Comparison of ENCODE assay signal across 8 cellular contexts in the genomic region with DNA sequence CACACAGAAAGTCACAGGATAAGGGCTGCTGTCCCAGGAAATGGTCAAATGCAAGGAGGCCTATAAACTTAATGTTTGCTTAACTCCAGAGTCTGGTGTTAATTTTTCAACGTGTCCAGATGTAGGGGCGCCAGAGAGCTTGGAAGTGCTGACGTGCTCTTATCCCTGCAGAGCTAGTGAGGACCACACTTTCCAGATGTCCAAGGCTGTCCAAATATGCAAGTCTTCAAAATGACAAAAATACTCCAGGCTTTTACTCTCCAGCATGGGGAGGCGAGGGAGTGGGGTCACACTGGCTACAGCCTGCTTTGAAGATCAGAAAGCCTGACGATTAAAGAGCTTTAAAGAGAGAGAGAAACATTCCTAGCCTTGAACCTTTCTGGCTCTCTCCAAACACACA. TPM values are rescaled to one million over a fixed set of nuclear protein-coding genes. Genes with fewer than 3 reads are reported as not detected.
A peak's percentile ranks its signal among the peaks of the same experiment; 100 is the strongest.
DNase-seq lines count a peak whose midpoint lies in the region; ATAC-seq and TF ChIP-seq lines count a peak whose summit lies in the region.

No MANE protein-coding gene starts in this region.

- ATAC-seq in HG02973 (IDR thresholded peaks at IDR 0.05; ENCODE audit: unreplicated experiment): no peak

- no peak for DNase-seq in GM06990 (ENCODE audit: extremely low read depth, insufficient read length)
- peak; percentile 61 for DNase-seq in RPMI7951 (ENCODE audit: low read depth)
- peak; percentile 61 for DNase-seq in fibroblast of the aortic adventitia (ENCODE audit: low read depth)
- DNase-seq in renal cortical epithelial cell (ENCODE audit: low read depth): peak; percentile 62
- no peak for DNase-seq in stimulated activated CD4-positive, alpha-beta T cell treated with anti-CD3 and anti-CD28 coated beads, Interleukin-2, amount 100 ng/mL, for 48 hours
- no peak for DNase-seq in NCI-H446 treated with DMSO at 0.1 percent for 48 hours (lab: John Stamatoyannopoulos, UW)
- no peak for DNase-seq in posterior vena cava (ENCODE audit: low spot score)

- no peaks in the 10 kb centered on the region for H3K36me3 ChIP-seq in GM06990 (ENCODE audit: control insufficient read depth, insufficient read depth, low read length)

- TF ChIP-seq CTCF in GM06990 (IDR thresholded peaks at IDR 0.05; ENCODE audit: insufficient read depth, low read length, poor library complexity, severe bottlenecking) (peak; percentile 44), fibroblast of the aortic adventitia (IDR thresholded peaks at IDR 0.05; ENCODE audit: insufficient read depth, low read length) (peak; percentile 49)

- no peaks in the 10 kb centered on the region for H3K27me3 ChIP-seq in GM06990 (replicated peaks; ENCODE audit: control insufficient read depth, insufficient read depth, low read length)

- no peak overlapping the region for H3K4me3 ChIP-seq in GM06990 (replicated peaks; ENCODE audit: low read depth, low read length)
- H3K4me3 ChIP-seq in fibroblast of the aortic adventitia (ENCODE audit: low read depth, low read length): no peak overlapping the region

- intact Hi-C loops in posterior vena cava (cut with DNase I): loop anchor here (5.0 to 10.0 kb wide), 3 partner anchors 171 to 274 kb away; a partner anchor contains a TSS

RNA-seq across cellular contexts. Expression of a gene that starts 57.6 kb away (rescaled TPM):
- total RNA-seq in RPMI7951 (2014; rRNA removed; shearing (Covaris generic)): 0.10 and 0.12 TPM in 2 replicates
- total RNA-seq in fibroblast of the aortic adventitia (ENCODE audit: low replicate concordance) (0.09 TPM in 1 of 2 replicates, not detected in the other), renal cortical epithelial cell (0.52 and 1.3 TPM in 2 replicates), posterior vena cava (under 1 TPM; 0.33 to 0.42 TPM)

Comparison
In these comparisons a context has a peak if more than half of its experiments do, and no peak if none do; other contexts are left out.
1. DNase-seq: peak in RPMI7951 (single experiment), fibroblast of the aortic adventitia (single experiment) and renal cortical epithelial cell (single experiment); none in GM06990 (single experiment), stimulated activated CD4-positive, alpha-beta T cell treated with anti-CD3 and anti-CD28 coated beads, Interleukin-2, amount 100 ng/mL, for 48 hours (0 of 2), NCI-H446 treated with DMSO at 0.1 percent for 48 hours (single experiment) and posterior vena cava (single experiment).